ENCODE assay signal across 12 cellular contexts in the genomic region with DNA sequence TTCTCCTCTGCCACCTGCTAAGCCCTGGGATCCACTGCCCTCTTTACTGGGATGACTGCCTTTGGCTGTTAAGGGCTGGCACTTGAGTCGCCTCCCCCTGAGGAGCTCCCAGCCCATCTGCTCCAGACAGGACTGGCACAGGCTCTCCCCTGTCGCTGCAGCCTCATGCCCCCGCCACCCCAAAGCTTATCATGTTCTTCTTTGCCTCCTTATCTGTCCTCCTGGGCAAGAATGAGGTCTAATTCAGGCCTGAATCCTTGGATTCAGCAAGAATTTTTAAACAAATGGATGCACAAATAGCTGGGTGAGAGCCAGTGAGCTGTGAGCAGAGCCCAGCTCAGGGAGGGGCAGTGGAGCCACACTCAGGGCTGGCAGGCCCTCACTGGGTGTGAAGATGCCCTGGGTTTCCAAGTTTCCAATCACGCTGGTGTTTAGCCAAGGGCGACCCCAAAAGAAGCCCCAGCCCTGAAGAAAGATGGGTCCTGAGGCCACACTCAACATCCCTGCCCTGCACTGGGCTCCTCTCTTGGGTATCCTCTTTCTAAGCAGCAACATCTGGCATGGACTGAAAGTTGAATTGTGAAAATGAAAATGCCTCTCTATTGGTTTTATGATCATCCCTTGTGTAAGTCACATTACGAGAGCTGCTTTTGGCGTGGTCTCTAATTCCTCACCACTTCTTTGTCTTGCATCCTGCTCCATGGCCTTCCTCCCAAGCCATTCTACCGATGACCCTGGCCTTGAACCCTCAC.
DNase-seq lines count a peak whose midpoint lies in the region; ATAC-seq, FAIRE-seq and TF ChIP-seq lines count a peak whose summit lies in the region.
"Had no signal": no experiment of that assay in that cellular context is flagged by ENCODE, and none has a peak within 500 bp of the region (broad histone marks: within the 10 kb centered on the region; RNA-seq: fewer than 3 reads in every experiment).

No MANE protein-coding gene starts in this region.

- in situ Hi-C loops in G401 (cut with HindIII; ENCODE audit: low sequenced_read_pairs) = no loop called here

- H3K27ac Mint-ChIP-seq in nephron progenitor cell = peak overlapping the region; percentile 5
- H3K27ac Mint-ChIP-seq: CD4-positive, alpha-beta T cell had no signal

- H3K4me3 Mint-ChIP-seq in nephron progenitor cell = no peak overlapping the region
- H3K4me3 Mint-ChIP-seq: CD4-positive, alpha-beta T cell had no signal

- DNase-seq in G401 (ENCODE audit: low spot score) (peak; percentile 99), cerebellar cortex (ENCODE audit: low spot score) (peak; percentile 98), nephron progenitor cell (no peak), H54 (ENCODE audit: insufficient read length, low spot score) (no peak)
- DNase-seq: activated CD4-positive, alpha-beta T cell treated with anti-CD3 and anti-CD28 coated beads, Interleukin-2, amount 50 U/mL, for 4 hours; CD4-positive, alpha-beta T cell; glutamatergic neuron; stomach had no signal

- ATAC-seq in GM21447 (IDR thresholded peaks at IDR 0.05; ENCODE audit: unreplicated experiment) = peak; percentile 49
- no peak for ATAC-seq in GM19023 (IDR thresholded peaks at IDR 0.05; ENCODE audit: unreplicated experiment)
- no peak for ATAC-seq in HG02588 (IDR thresholded peaks at IDR 0.05; ENCODE audit: unreplicated experiment)

- no peak for FAIRE-seq in H54 (lab: Jason Lieb, UNC)
- FAIRE-seq: colon had no signal

- TF ChIP-seq POLR2A in H54 (IDR thresholded peaks at IDR 0.05; ENCODE audit: low read depth, low read length) = no peak

- H3K9me3 Mint-ChIP-seq in nephron progenitor cell = peaks cover 4% of the 10 kb centered on the region
- H3K9me3 Mint-ChIP-seq: CD4-positive, alpha-beta T cell had no signal

- peaks cover 5% of the 10 kb centered on the region for H3K27me3 Mint-ChIP-seq in nephron progenitor cell (ENCODE audit: low read depth, poor library complexity)
- H3K27me3 Mint-ChIP-seq: CD4-positive, alpha-beta T cell had no signal

- no peaks in the 10 kb centered on the region for H3K36me3 Mint-ChIP-seq in nephron progenitor cell (ENCODE audit: low read depth)

- H3K4me1 Mint-ChIP-seq in nephron progenitor cell = no peaks in the 10 kb centered on the region

- no peak for TF ChIP-seq CTCF in nephron progenitor cell (IDR thresholded peaks at IDR 0.05)

Comparison
In these comparisons a context has a peak if more than half of its experiments do, and no peak if none do; other contexts are left out.
1. DNase-seq: peak in G401 (single experiment) and cerebellar cortex (single experiment); none in nephron progenitor cell (single experiment) and H54 (single experiment).